In genomic region chr10:5411941-5412276, GRCh38 we compare ENCODE assay signal across 1 cellular context.
TF ChIP-seq lines count a peak whose summit lies in the region.

No MANE protein-coding gene starts in this region.

TF ChIP-seq in HepG2, 621 proteins besides CTCF, POLR2A, EP300 and RAD21:
- TF ChIP-seq ZNF569 (CRISPR knock-in tag; IDR thresholded peaks at IDR 0.05; ENCODE audit: borderline replicate concordance) (no peak), STAG1 (CRISPR knock-in tag; IDR thresholded peaks at IDR 0.05) (no peak), MYC (CRISPR knock-in tag; IDR thresholded peaks at IDR 0.05; ENCODE audit: borderline replicate concordance) (no peak), MZF1 (CRISPR knock-in tag; IDR thresholded peaks at IDR 0.05; ENCODE audit: borderline replicate concordance) (no peak), ZNF280B (CRISPR knock-in tag; IDR thresholded peaks at IDR 0.05; ENCODE audit: borderline replicate concordance) (no peak), ZNF740 (CRISPR knock-in tag; IDR thresholded peaks at IDR 0.05) (no peak), NFIB (CRISPR knock-in tag; IDR thresholded peaks at IDR 0.05; ENCODE audit: borderline replicate concordance) (no peak), ZFP36 (IDR thresholded peaks at IDR 0.05; ENCODE audit: borderline replicate concordance, low read depth, low read length, partially characterized antibody) (no peak), TERF1 (CRISPR knock-in tag; IDR thresholded peaks at IDR 0.05) (no peak), MAZ (IDR thresholded peaks at IDR 0.05; ENCODE audit: borderline replicate concordance, low read depth, low read length) (no peak), MAZ (CRISPR knock-in tag; IDR thresholded peaks at IDR 0.05; ENCODE audit: low read depth) (no peak), HNF1B (CRISPR knock-in tag; IDR thresholded peaks at IDR 0.05) (no peak), GATAD1 (CRISPR knock-in tag; IDR thresholded peaks at IDR 0.05) (no peak), MYNN (CRISPR knock-in tag; IDR thresholded peaks at IDR 0.05; ENCODE audit: low read depth) (no peak), SALL1 (CRISPR knock-in tag; IDR thresholded peaks at IDR 0.05) (no peak), NBN (conservative IDR thresholded peaks at IDR 0.05) (no peak)
TF ChIP-seq in HepG2: peak in this region for 0.
